ENCODE assay signal across 10 cellular contexts in the genomic region with DNA sequence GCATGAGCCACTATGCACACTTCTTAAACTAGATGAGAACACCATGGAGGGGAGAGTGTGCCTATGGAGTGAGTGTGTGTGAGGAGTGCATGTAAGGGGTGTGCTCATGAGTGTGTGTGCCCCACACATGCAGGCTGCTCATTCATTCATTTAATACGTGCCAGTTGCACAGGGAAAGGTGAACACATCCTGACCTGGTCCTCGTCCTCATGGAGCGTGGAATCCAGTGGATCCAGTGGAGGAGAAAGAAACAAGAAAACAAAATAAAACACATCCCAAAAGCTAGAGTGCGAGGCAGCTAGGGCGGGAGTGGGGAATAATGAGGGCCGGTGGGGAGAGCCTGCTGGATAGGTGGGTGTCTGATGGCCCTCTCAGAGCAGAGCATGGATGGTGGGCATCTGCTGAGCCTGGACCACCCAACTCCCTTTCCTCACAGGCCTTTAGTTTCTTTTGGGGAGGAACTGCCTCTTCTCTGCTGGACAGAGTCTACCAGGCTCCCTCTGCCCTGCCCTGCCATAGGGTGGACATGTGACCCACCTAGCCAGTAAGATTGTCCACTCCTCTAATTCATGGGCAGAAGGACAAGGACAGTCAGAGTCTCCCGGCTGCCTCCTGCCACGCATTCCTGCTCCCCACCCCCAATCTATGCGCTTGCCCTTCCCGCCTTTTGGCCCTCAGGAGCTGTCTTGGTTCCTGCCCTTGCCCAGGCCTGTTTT.
DNase-seq lines count a peak whose midpoint lies in the region; ATAC-seq, FAIRE-seq and TF ChIP-seq lines count a peak whose summit lies in the region.
"Had no signal": no experiment of that assay in that cellular context is flagged by ENCODE, and none has a peak within 500 bp of the region (broad histone marks: within the 10 kb centered on the region; RNA-seq: fewer than 3 reads in every experiment).

No MANE protein-coding gene starts in this region.

- H3K23ac ChIP-seq in H1 (ENCODE audit: insufficient read length), result no peak overlapping the region

- WGBS in heart right ventricle, 2 donors, result 88 to 93% methylated on average over 10 of the region's 10 CpGs
- 89% methylated on average over 10 of the region's 10 CpGs; no CpG with 5 or more reads in 1 of the 2 experiments for WGBS in H1 (ENCODE audit: extremely low coverage in 1 of 2, insufficient coverage in 1 of 2, insufficient read length in 1 of 2, insufficient replicate concordance in 2 of 2, low coverage in 1 of 2, low lambda C conversion rate in 2 of 2, missing lambda C conversion rate in 1 of 2), 2 experiments
- 69 to 71% methylated on average over 10 of the region's 10 CpGs for WGBS in aorta, 2 donors

- TF ChIP-seq EP300 in H1 (IDR thresholded peaks at IDR 0.05; ENCODE audit: borderline replicate concordance in 1 of 2, low read depth in 2 of 2, low read length in 2 of 2), result no peak

- peak overlapping the region; percentile 1; the same call in 1 of the 2 replicates for H2BK12ac ChIP-seq in H1 (ENCODE audit: low read depth, low read length)

- H3K9ac ChIP-seq in H1 (replicated peaks in 1 of 4; ENCODE audit: extremely low read depth in 1 of 4, low read depth in 3 of 4, low read length in 3 of 4), result no peak overlapping the region

- intact Hi-C loops in heart right ventricle (cut with DNase I) (no loop called here), Right ventricle myocardium superior (cut with DNase I) (no loop called here), aorta (cut with DNase I) (loop anchor here (1.0 to 5.0 kb wide), 4 partner anchors 15 to 247 kb away; no protein-coding TSS in a partner anchor)

- no peaks in the 10 kb centered on the region for H3K27me3 ChIP-seq in heart right ventricle
- H3K27me3 ChIP-seq in H1 (replicated peaks in 1 of 4; ENCODE audit: control insufficient read depth in 3 of 4, extremely low read depth in 1 of 4, insufficient read depth in 3 of 4, low read length in 3 of 4), result no peaks in the 10 kb centered on the region
- no peaks in the 10 kb centered on the region for H3K27me3 ChIP-seq in aorta (ENCODE audit: control insufficient read depth in 1 of 2, insufficient read depth in 2 of 2, low read length in 1 of 2)

- no peak for DNase-seq in heart right ventricle
- DNase-seq in Right ventricle myocardium superior, result no peak
- DNase-seq in H1 (ENCODE audit: low read depth in 1 of 2, low spot score in 2 of 2), result no peak
- peak; percentile 70 for DNase-seq in myocyte (ENCODE audit: low read depth)
- peak in 1 of 2 donors; percentile 66 for DNase-seq in aorta
- no peak for DNase-seq in GM13976 (ENCODE audit: low spot score)
- no peak for DNase-seq in stimulated activated CD4-positive, alpha-beta T cell treated with anti-CD3 and anti-CD28 coated beads, Interleukin-4, amount 100 ng/mL, for 4 hours
- DNase-seq in NCI-H1417 (lab: John Stamatoyannopoulos, UW), result no peak
- DNase-seq: activated effector memory CD4-positive, alpha-beta T cell treated with anti-CD3 and anti-CD28 coated beads, Interleukin-2, amount 50 U/mL, for 16 hours; NCI-H524 treated with DMSO at 0.1 percent for 48 hours had no signal

- no peak for FAIRE-seq in H1 (lab: Jason Lieb, UNC)

- no peak overlapping the region for H4K8ac ChIP-seq in H1 (ENCODE audit: extremely low read depth, insufficient read depth, low read length)

- H4K5ac ChIP-seq in H1 (ENCODE audit: insufficient read length, low read depth, low read length), result no peak overlapping the region

- H3K56ac ChIP-seq in H1 (replicated peaks; ENCODE audit: insufficient read length, low read depth, low read length), result no peak overlapping the region

- H3K14ac ChIP-seq in H1 (ENCODE audit: insufficient read length), result no peak overlapping the region

- TF ChIP-seq RAD21 in H1 (IDR thresholded peaks at IDR 0.05 in 1 of 2, conservative IDR thresholded peaks at IDR 0.05 in 1 of 2; ENCODE audit: low read depth in 2 of 2, low read length in 2 of 2), result no peak

- no peak for TF ChIP-seq POLR2A in H1 (IDR thresholded peaks at IDR 0.05; ENCODE audit: control extremely low read depth in 1 of 2, low read depth in 2 of 2, low read length in 2 of 2)

- 0 out of 2 replicates have a peak overlapping the region, but pooled peaks have one; percentile 72 for H2BK20ac ChIP-seq in H1 (ENCODE audit: low read length)

- no peak overlapping the region for H2BK120ac ChIP-seq in H1 (replicated peaks; ENCODE audit: low read depth, low read length)

- H3K27ac ChIP-seq in heart right ventricle (peak overlapping the region; percentile 18 to 94 (median 86)), H1 (ENCODE audit: low read depth, low read length) (no peak overlapping the region), aorta (ENCODE audit: low read depth in 1 of 2, low read length in 2 of 2) (peak overlapping the region; percentile 59 to 91)

- CTCF ChIA-PET in H1 (lab: Charles Lee; ENCODE audit: partially characterized antibody), result no interaction called here

- 0 out of 2 replicates have a peak overlapping the region, but pooled peaks have one; percentile 3 for H2AFZ ChIP-seq in H1 (ENCODE audit: low read length)

- no peak overlapping the region for H2BK15ac ChIP-seq in H1 (ENCODE audit: low read length)

- H3K4me3 ChIP-seq in heart right ventricle, result no peak overlapping the region
- no peak overlapping the region for H3K4me3 ChIP-seq in H1 (ENCODE audit: extremely low read depth in 1 of 4, insufficient read depth in 2 of 4, low read depth in 3 of 4, low read length in 4 of 4)
- no peak overlapping the region for H3K4me3 ChIP-seq in aorta (ENCODE audit: low read length in 2 of 2)

- in situ Hi-C loops in GM13976 (cut with MboI; ENCODE audit: low sequenced_read_pairs, unreplicated experiment), result no loop called here

- no peaks in the 10 kb centered on the region for H4K20me1 ChIP-seq in H1 (replicated peaks in 1 of 2; ENCODE audit: control insufficient read depth in 1 of 2, insufficient read depth in 2 of 2, low read length in 2 of 2)

- no peak overlapping the region for H4K91ac ChIP-seq in H1 (replicated peaks; ENCODE audit: insufficient read length, low read length)

- no peak overlapping the region for H3K4ac ChIP-seq in H1 (replicated peaks; ENCODE audit: insufficient read length, low read depth, low read length)

- no peak overlapping the region for H3K4me2 ChIP-seq in H1 (ENCODE audit: insufficient read depth in 1 of 2, low read depth in 2 of 2, low read length in 2 of 2)

- peaks cover 9 to 31% (median 19%) of the 10 kb centered on the region in 9 donors for H3K4me1 ChIP-seq in heart right ventricle
- H3K4me1 ChIP-seq in H1 (replicated peaks in 1 of 4; ENCODE audit: control insufficient read depth in 3 of 4, insufficient read depth in 4 of 4, low read length in 3 of 4), result peaks cover 0 to 8% (median 3%) of the 10 kb centered on the region in 4 experiments; a peak in 4 of 7 replicates
- peaks cover 0 to 11% of the 10 kb centered on the region in 2 donors for H3K4me1 ChIP-seq in aorta (ENCODE audit: control insufficient read depth in 1 of 2, insufficient read depth in 2 of 2, low read length in 2 of 2)

- H3K9me3 ChIP-seq in heart right ventricle (no peaks in the 10 kb centered on the region), H1 (ENCODE audit: insufficient read depth in 2 of 2, low read depth in 1 of 2, low read length in 1 of 2) (no peaks in the 10 kb centered on the region), aorta (ENCODE audit: control insufficient read depth, low read length) (no peaks in the 10 kb centered on the region)

- 0 out of 2 replicates have a peak overlapping the region, but pooled peaks have one; percentile 2 for H2AK5ac ChIP-seq in H1 (ENCODE audit: low read depth, low read length)

- H3K79me1 ChIP-seq in H1 (ENCODE audit: low read depth, low read length), result no peaks in the 10 kb centered on the region

- no peaks in the 10 kb centered on the region for H3K23me2 ChIP-seq in H1 (ENCODE audit: low read depth, low read length)

- no peak for TF ChIP-seq CTCF in heart right ventricle (IDR thresholded peaks at IDR 0.05)
- TF ChIP-seq CTCF in H1 (IDR thresholded peaks at IDR 0.05; ENCODE audit: control extremely low read depth in 1 of 3, insufficient read depth in 1 of 3, low read depth in 1 of 3, low read length in 3 of 3), result no peak
- TF ChIP-seq CTCF in GM13976 (IDR thresholded peaks at IDR 0.05; ENCODE audit: borderline replicate concordance, control extremely low read depth, extremely low read depth, insufficient read depth, missing control alignments), result no peak

- H3K18ac ChIP-seq in H1 (ENCODE audit: extremely low read depth, low read length), result peak overlapping the region; percentile 38; the same call in 1 of the 2 replicates

- H3K36me3 ChIP-seq in heart right ventricle (peaks cover 0 to 12% (median 0%) of the 10 kb centered on the region in 9 donors), H1 (ENCODE audit: control insufficient read depth in 2 of 4, insufficient read depth in 4 of 4, low read length in 3 of 4) (no peaks in the 10 kb centered on the region), aorta (ENCODE audit: control insufficient read depth in 1 of 2, insufficient read depth in 2 of 2, low read length in 1 of 2) (no peaks in the 10 kb centered on the region)

- ATAC-seq in heart right ventricle, result peak in 4 of 8 donors; percentile 14 to 50 (median 26)
- ATAC-seq in Right ventricle myocardium superior (ENCODE audit: poor library complexity), result no peak
- peak; percentile 24 for ATAC-seq in aorta (ENCODE audit: low FRiP score)

- peak overlapping the region; percentile 82 for H2BK5ac ChIP-seq in H1 (ENCODE audit: low read depth, low read length)

- H3K79me2 ChIP-seq in H1 (ENCODE audit: control insufficient read depth in 1 of 2, insufficient read depth in 2 of 2, low read length in 2 of 2), result no peaks in the 10 kb centered on the region

- POLR2A ChIA-PET in H1 (lab: Charles Lee; ENCODE audit: partially characterized antibody), result no interaction called here

TF ChIP-seq in H1, 55 proteins besides CTCF, POLR2A, EP300 and RAD21 (continues in another document):
- TF ChIP-seq TEAD4 (IDR thresholded peaks at IDR 0.05; ENCODE audit: low read depth, low read length), result no peak
- TF ChIP-seq RXRA (IDR thresholded peaks at IDR 0.05; ENCODE audit: insufficient read depth, low read depth, low read length), result no peak
- TF ChIP-seq, protein P1, sequence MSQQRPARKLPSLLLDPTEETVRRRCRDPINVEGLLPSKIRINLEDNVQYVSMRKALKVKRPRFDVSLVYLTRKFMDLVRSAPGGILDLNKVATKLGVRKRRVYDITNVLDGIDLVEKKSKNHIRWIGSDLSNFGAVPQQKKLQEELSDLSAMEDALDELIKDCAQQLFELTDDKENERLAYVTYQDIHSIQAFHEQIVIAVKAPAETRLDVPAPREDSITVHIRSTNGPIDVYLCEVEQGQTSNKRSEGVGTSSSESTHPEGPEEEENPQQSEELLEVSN (IDR thresholded peaks at IDR 0.05), result peak; percentile 92
- no peak for TF ChIP-seq KDM1A (IDR thresholded peaks at IDR 0.05; ENCODE audit: borderline replicate concordance, low read length)
- TF ChIP-seq RFX5 (IDR thresholded peaks at IDR 0.05; ENCODE audit: borderline replicate concordance, low read depth, low read length), result no peak
- TF ChIP-seq PHF8 (conservative IDR thresholded peaks at IDR 0.05; ENCODE audit: low read depth, low read length), result no peak
- TF ChIP-seq ZNF274 (IDR thresholded peaks at IDR 0.05; ENCODE audit: borderline replicate concordance, extremely low read depth, low read length), result no peak

Comparison
In these comparisons a context has a peak if more than half of its experiments do, and no peak if none do; other contexts are left out.
1. intact Hi-C loops: an anchor here in aorta (1.0 to 5.0 kb wide); none called in heart right ventricle and Right ventricle myocardium superior.